8 cellular contexts compared by ENCODE assay signal in the genomic region with DNA sequence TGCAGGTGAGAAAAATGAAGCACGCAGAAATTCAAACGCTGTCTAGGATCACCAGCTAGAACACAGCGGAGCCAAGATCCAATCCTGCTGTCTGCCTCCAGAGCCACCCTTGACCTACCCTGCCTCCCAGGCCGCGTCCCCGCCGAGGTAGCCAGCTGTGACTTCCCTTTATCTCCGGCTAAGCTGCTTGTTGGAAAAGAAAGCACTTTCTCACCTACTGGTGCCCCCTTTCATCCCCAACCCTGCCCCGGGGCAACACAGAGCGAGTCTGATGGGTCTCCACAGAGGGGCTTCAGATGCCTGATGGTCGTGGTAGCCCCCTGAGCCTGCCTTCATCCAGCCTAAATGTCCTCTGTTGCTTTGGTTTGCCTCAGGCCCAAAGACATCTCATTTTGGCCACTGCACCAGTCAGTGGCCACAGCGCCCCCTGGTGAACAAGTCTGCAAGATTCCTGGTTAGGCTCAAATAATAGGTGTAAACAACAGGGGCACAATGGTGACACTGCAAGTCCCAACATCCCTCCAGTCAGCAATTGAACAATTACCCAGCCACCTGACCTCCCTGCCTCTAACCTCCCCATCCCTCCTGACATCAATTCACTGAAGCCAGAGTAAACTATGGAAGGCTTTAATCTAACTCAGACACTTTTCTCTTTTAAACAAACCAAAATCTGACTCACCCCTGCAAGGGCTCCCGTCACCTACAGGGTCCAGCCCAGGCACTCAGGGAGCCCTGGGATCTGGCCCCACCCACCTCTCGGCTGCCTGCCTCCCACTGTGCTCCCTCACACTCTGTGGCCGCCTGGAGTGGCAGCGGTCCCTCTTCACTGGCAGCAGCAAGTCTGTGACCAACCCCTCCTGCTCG. TPM values are rescaled to one million over a fixed set of nuclear protein-coding genes. Genes with fewer than 3 reads are reported as not detected.
DNase-seq lines count a peak whose midpoint lies in the region; ATAC-seq and TF ChIP-seq lines count a peak whose summit lies in the region.

No MANE protein-coding gene starts in this region.

- H2AFZ ChIP-seq in mammary epithelial cell (ENCODE audit: low read depth, low read length): peak overlapping the region; percentile 48

- no peak overlapping the region for H3K27ac ChIP-seq in mammary epithelial cell (ENCODE audit: insufficient read depth, low read depth, low read length)

- no peaks in the 10 kb centered on the region for H3K27me3 ChIP-seq in mammary epithelial cell (ENCODE audit: insufficient read depth, low read length)
- H3K27me3 ChIP-seq in kidney epithelial cell (ENCODE audit: control insufficient read depth, insufficient read depth, low read length): no peaks in the 10 kb centered on the region

- no peaks in the 10 kb centered on the region for H3K79me2 ChIP-seq in mammary epithelial cell (ENCODE audit: insufficient read depth, low read length)

- DNase-seq in Ammon's horn (ENCODE audit: low spot score): peak; percentile 76
- DNase-seq in MV-4-11 (lab: John Stamatoyannopoulos, UW): peak; percentile 68
- DNase-seq in mammary epithelial cell: peak; percentile 50
- no peak for DNase-seq in kidney epithelial cell (ENCODE audit: low read depth)
- DNase-seq in stimulated activated CD4-positive, alpha-beta T cell treated with anti-CD3 and anti-CD28 coated beads, Interleukin-2, amount 100 ng/mL, for 24 hours: peak; percentile 81 to 84

- WGBS in mammary epithelial cell (ENCODE audit: low coverage, missing lambda C conversion rate): 47% methylated on average over 16 of the region's 17 CpGs

- no peak overlapping the region for H3K9ac ChIP-seq in mammary epithelial cell (ENCODE audit: insufficient read depth, low read length)

- peak; percentile 67 for ATAC-seq in GM18909 (IDR thresholded peaks at IDR 0.05; ENCODE audit: poor library complexity, unreplicated experiment)
- no peak for ATAC-seq in HG02870 (IDR thresholded peaks at IDR 0.05; ENCODE audit: unreplicated experiment)

- TF ChIP-seq CTCF in WI38 (IDR thresholded peaks at IDR 0.05; ENCODE audit: low read depth, low read length): peak; percentile 59
- peak; percentile 90 to 93 for TF ChIP-seq CTCF in mammary epithelial cell (conservative IDR thresholded peaks at IDR 0.05 in 1 of 2, IDR thresholded peaks at IDR 0.05 in 1 of 2; ENCODE audit: extremely low read depth in 1 of 2, insufficient read depth in 1 of 2, low read depth in 1 of 2, low read length in 2 of 2)
- peak; percentile 91 for TF ChIP-seq CTCF in kidney epithelial cell (IDR thresholded peaks at IDR 0.05; ENCODE audit: insufficient read depth, low read length, poor library complexity, severe bottlenecking)

- in situ Hi-C loops in mammary epithelial cell (cut with MboI; ENCODE audit: low sequenced_read_pairs in 2 of 2): loop anchor here (5.0 to 10.0 kb wide), 2 partner anchors 158 to 165 kb away; a partner anchor contains a TSS

- no TSS peak for BruUV-seq in mammary epithelial cell (replicated peaks; lab: Mats Ljungman, UMichigan)

- H3K4me3 ChIP-seq in WI38 (ENCODE audit: low read depth, low read length) (no peak overlapping the region), mammary epithelial cell (replicated peaks in 1 of 3; ENCODE audit: insufficient read depth in 1 of 3, low read depth in 2 of 3, low read length in 3 of 3) (no peak overlapping the region), kidney epithelial cell (ENCODE audit: low read depth, low read length) (no peak overlapping the region)

- H3K36me3 ChIP-seq in mammary epithelial cell (ENCODE audit: insufficient read depth, low read length) (no peaks in the 10 kb centered on the region), kidney epithelial cell (ENCODE audit: control insufficient read depth, insufficient read depth, low read length) (peaks cover 2% of the 10 kb centered on the region)

- H3K4me2 ChIP-seq in mammary epithelial cell (ENCODE audit: insufficient read depth, low read depth, low read length): no peak overlapping the region

- no peaks in the 10 kb centered on the region for H4K20me1 ChIP-seq in mammary epithelial cell (ENCODE audit: insufficient read depth, low read length)

- CTCF ChIA-PET in mammary epithelial cell (lab: Charles Lee; ENCODE audit: low non-redundant PET): interaction anchor here (0.6 kb wide), 1 partner anchor 159 kb away, joined by 4 read pairs; no protein-coding TSS in a partner anchor

- intact Hi-C loops in mammary epithelial cell (cut with micrococcal nuclease): loop anchor here (1.0 to 5.0 kb wide), 5 partner anchors 48 to 158 kb away; no protein-coding TSS in a partner anchor

- H3K9me3 ChIP-seq in mammary epithelial cell (replicated peaks; ENCODE audit: insufficient read depth, low read length): no peaks in the 10 kb centered on the region

- peaks cover 4% of the 10 kb centered on the region for H3K4me1 ChIP-seq in mammary epithelial cell (ENCODE audit: insufficient read depth, low read length)

- dilution Hi-C loops in mammary epithelial cell (cut with HindIII; ENCODE audit: low sequenced_read_pairs): loop anchor here (5.0 kb wide), 1 partner anchor 158 kb away; no protein-coding TSS in a partner anchor

RNA-seq across cellular contexts. Expression of a gene that starts 27.3 kb away (rescaled TPM):
- total RNA-seq in mammary epithelial cell: 1 to 10 TPM in 1 of 2 donors, not detected in 1; 2.2 TPM
- polyA plus RNA-seq in mammary epithelial cell: 0.39 TPM
- 5.5 TPM for polyA minus RNA-seq in mammary epithelial cell
- total RNA-seq in kidney epithelial cell: 0.34 TPM in 1 of 2 replicates, not detected in the other

RNA-seq across cellular contexts. Expression of a gene that starts 51.4 kb away (rescaled TPM):
- total RNA-seq in mammary epithelial cell (10 to 100 TPM; 35.5 to 38.3 TPM), kidney epithelial cell (39.9 and 46.7 TPM in 2 replicates)
- polyA plus RNA-seq in mammary epithelial cell: 36.8 TPM
- 19.7 TPM for polyA minus RNA-seq in mammary epithelial cell
